8 cellular contexts compared by ENCODE assay signal in genomic region chr19:48510421-48511268, GRCh38. TPM values are rescaled to one million over a fixed set of nuclear protein-coding genes. Genes with fewer than 3 reads are reported as not detected.
DNase-seq lines count a peak whose midpoint lies in the region; ATAC-seq and TF ChIP-seq lines count a peak whose summit lies in the region.

No MANE protein-coding gene starts in this region.

- H3K27ac ChIP-seq in AG04450 (ENCODE audit: low read depth, low read length) (no peak overlapping the region), gastroesophageal sphincter (no peak overlapping the region), thymus (ENCODE audit: low read depth) (no peak overlapping the region)

- TF ChIP-seq EP300 in gastroesophageal sphincter (IDR thresholded peaks at IDR 0.05): no peak

- ATAC-seq in gastroesophageal sphincter (peak; percentile 76), GM19395 (IDR thresholded peaks at IDR 0.05; ENCODE audit: unreplicated experiment) (no peak)

- peaks cover 36% of the 10 kb centered on the region for H3K27me3 ChIP-seq in AG04450 (ENCODE audit: control insufficient read depth, insufficient read depth, low read length)
- H3K27me3 ChIP-seq in gastroesophageal sphincter: peaks cover 48% of the 10 kb centered on the region
- H3K27me3 ChIP-seq in thymus (ENCODE audit: control insufficient read depth, insufficient read depth): peaks cover 37% of the 10 kb centered on the region

- H3K4me3 ChIP-seq in AG04450 (ENCODE audit: low read depth, low read length) (peak overlapping the region; percentile 39), gastroesophageal sphincter (peak overlapping the region in 1 of 2 donors; percentile 18), thymus (ENCODE audit: low read length) (peak overlapping the region; percentile 33)

- DNase-seq in AG04450 (ENCODE audit: low read depth, low spot score) (no peak), HEK293T (ENCODE audit: extremely low spot score) (peak; percentile 69), RPMI8226 (peak; percentile 58), occipital lobe (lab: John Stamatoyannopoulos, UW) (peak; percentile 64)
- peak; percentile 32 to 68 (median 52) for DNase-seq in activated naive CD4-positive, alpha-beta T cell (lab: John Stamatoyannopoulos, UW)

- CTCF ChIA-PET in AG04450 (lab: Charles Lee) (interaction anchor here (0.6 to 2.9 kb wide), 3 partner anchors 21 to 74 kb away, joined by 3 to 10 read pairs (median 4); no protein-coding TSS in a partner anchor), HEK293T (lab: Yijun Ruan, JAX) (no interaction called here)

- H3K4me1 ChIP-seq in gastroesophageal sphincter (peaks cover 0 to 31% (median 10%) of the 10 kb centered on the region in 3 donors), thymus (ENCODE audit: control insufficient read depth, insufficient read depth, low read length) (peaks cover 10% of the 10 kb centered on the region)

- TF ChIP-seq POLR2A in gastroesophageal sphincter (IDR thresholded peaks at IDR 0.05): no peak

- POLR2A ChIA-PET in AG04450 (lab: Yijun Ruan, JAX) (interaction anchor here (0.6 kb wide), 1 partner anchor 851 kb away, joined by 3 read pairs; no protein-coding TSS in a partner anchor), HEK293T (lab: Yijun Ruan, JAX) (interaction anchor here (3.8 kb wide), 1 partner anchor 63 kb away, joined by 15 read pairs; no protein-coding TSS in a partner anchor)

- H3K36me3 ChIP-seq in gastroesophageal sphincter: no peaks in the 10 kb centered on the region
- no peaks in the 10 kb centered on the region for H3K36me3 ChIP-seq in thymus (ENCODE audit: control insufficient read depth, insufficient read depth)

- H3K9me3 ChIP-seq in AG04450 (ENCODE audit: control insufficient read depth, insufficient read depth, low read length) (no peaks in the 10 kb centered on the region; the same call in 1 of the 2 replicates), gastroesophageal sphincter (no peaks in the 10 kb centered on the region), thymus (ENCODE audit: control insufficient read depth) (no peaks in the 10 kb centered on the region)

- 6 to 12% methylated on average over 5 to 12 of the region's 24 CpGs for WGBS in gastroesophageal sphincter (ENCODE audit: low coverage in 1 of 2), 2 donors
- WGBS in thymus: 13% methylated on average over 24 of the region's 24 CpGs

- TF ChIP-seq CTCF in AG04450 (IDR thresholded peaks at IDR 0.05; ENCODE audit: low read depth, low read length) (no peak), gastroesophageal sphincter (IDR thresholded peaks at IDR 0.05) (no peak)

TF ChIP-seq in HEK293T, 16 proteins besides CTCF, POLR2A, EP300 and RAD21:
- TF ChIP-seq L3MBTL2 (conservative IDR thresholded peaks at IDR 0.05) (peak; percentile 79), SUZ12 (IDR thresholded peaks at IDR 0.05) (peak; percentile 96), ZNF384 (IDR thresholded peaks at IDR 0.05) (no peak)
TF ChIP-seq in HEK293T: peak in this region for 2.

RNA-seq across cellular contexts. Expression of gene LMTK3, which starts 1.0 kb away (rescaled TPM):
- polyA plus RNA-seq in AG04450 (2011; rRNA removed) (0.25 TPM in 2 replicates), thymus (1.5 TPM)
- polyA minus RNA-seq in AG04450 (2011; rRNA and poly(A)+ RNA removed): 0.17 and 0.55 TPM in 2 replicates
- total RNA-seq in gastroesophageal sphincter (1 to 10 TPM in 1 of 4 donors, under 1 TPM in 3; 0.13 to 1.2 (median 0.30) TPM), occipital lobe (9.5 TPM)

RNA-seq across cellular contexts. Expression of gene SULT2B1, which starts 41.3 kb away (rescaled TPM):
- polyA plus RNA-seq in AG04450 (2011; rRNA removed) (0.12 and 0.20 TPM in 2 replicates), thymus (4.3 TPM)
- not detected in 2 replicates for polyA minus RNA-seq in AG04450 (2011; rRNA and poly(A)+ RNA removed)
- total RNA-seq in gastroesophageal sphincter (1 to 10 TPM in 2 of 4 donors, under 1 TPM in 1, not detected in 1; 0.93 to 3.9 (median 1.0) TPM), occipital lobe (not detected)

RNA-seq across cellular contexts. Expression of gene CYTH2, which starts 41.5 kb away (rescaled TPM):
- 29.3 and 35.6 TPM in 2 replicates for polyA plus RNA-seq in AG04450 (2011; rRNA removed)
- 38.7 and 57.2 TPM in 2 replicates for polyA minus RNA-seq in AG04450 (2011; rRNA and poly(A)+ RNA removed)
- total RNA-seq in gastroesophageal sphincter: 10 to 100 TPM; 28.6 to 56.7 (median 47.0) TPM
- 71.0 TPM for total RNA-seq in occipital lobe
- polyA plus RNA-seq in thymus: 42.4 TPM

RNA-seq across cellular contexts. Expression of gene KCNJ14, which starts 55.3 kb away (rescaled TPM):
- polyA plus RNA-seq in AG04450 (2011; rRNA removed) (0.20 and 0.25 TPM in 2 replicates), thymus (0.78 TPM)
- polyA minus RNA-seq in AG04450 (2011; rRNA and poly(A)+ RNA removed): 0.35 and 0.41 TPM in 2 replicates
- total RNA-seq in gastroesophageal sphincter (under 1 TPM in 3 of 4 donors, not detected in 1; 0.16 to 0.42 (median 0.27) TPM), occipital lobe (0.47 TPM)
